8 cellular contexts compared by ENCODE assay signal in the genomic region with DNA sequence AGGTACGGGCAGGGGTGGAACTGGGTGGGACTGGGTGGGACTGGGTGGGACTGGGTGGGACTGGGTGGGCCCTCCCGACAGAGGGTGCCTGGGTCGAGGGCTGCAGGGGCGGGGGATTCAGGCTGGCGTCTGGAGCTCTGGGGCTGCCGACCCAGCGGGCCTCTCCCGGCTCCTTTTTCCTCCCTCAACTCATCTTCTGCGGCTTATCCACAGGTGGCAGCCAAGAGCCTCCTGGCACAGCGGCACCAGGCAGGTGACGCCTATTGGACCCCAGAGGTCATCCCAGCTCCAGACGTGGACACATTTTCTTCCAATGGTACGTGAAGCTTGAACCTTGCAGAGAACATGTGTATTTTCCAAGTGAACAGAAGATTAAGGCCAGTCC. TPM values are rescaled to one million over a fixed set of nuclear protein-coding genes. Genes with fewer than 3 reads are reported as not detected.
DNase-seq lines count a peak whose midpoint lies in the region; ATAC-seq, FAIRE-seq and TF ChIP-seq lines count a peak whose summit lies in the region.

No MANE protein-coding gene starts in this region.

- RAD21 ChIA-PET in GM12878 (lab: Charles Lee; ENCODE audit: unreplicated experiment) = no interaction called here

- CTCF ChIA-PET in GM12878 (lab: Yijun Ruan, JAX) = interaction anchor here (0.8 to 1.5 kb wide), 3 partner anchors 77 to 291 kb away, joined by 3 to 5 read pairs (median 3); partner anchors contain the start of gene ZBTB45

- H3K79me2 ChIP-seq in GM12878 (ENCODE audit: control insufficient read depth, insufficient read depth, low read length) = peaks cover 25% of the 10 kb centered on the region

- DNase-seq in GM06990 (ENCODE audit: extremely low read depth, insufficient read length) = no peak
- peak; percentile 40 for DNase-seq in NCI-H2196 (lab: John Stamatoyannopoulos, UW; ENCODE audit: unreplicated experiment)
- DNase-seq in GM12878 (ENCODE audit: low read depth, low spot score) = no peak
- peak in 2 of 3 donors; percentile 8 to 10 for DNase-seq in stimulated activated CD4-positive, alpha-beta T cell treated with anti-CD3 and anti-CD28 coated beads, Interleukin-12 subunit alpha, Interleukin-12 subunit beta, amount 100 ng/mL, for 48 hours (ENCODE audit: low read depth in 2 of 3, low spot score in 1 of 3)
- no peak for DNase-seq in COLO829 (ENCODE audit: low spot score)
- no peak for DNase-seq in NCI-H446 (lab: John Stamatoyannopoulos, UW)
- no peak for DNase-seq in NCI-H128 (lab: John Stamatoyannopoulos, UW; ENCODE audit: unreplicated experiment)

- WGBS in GM12878 (ENCODE audit: insufficient coverage, insufficient replicate concordance, low lambda C conversion rate, missing lambda C conversion rate) = 42% methylated on average over 8 of the region's 13 CpGs

- in situ Hi-C loops in GM12878 (cut with MboI) = no loop called here

- peak; percentile 55 for TF ChIP-seq CTCF in GM06990 (IDR thresholded peaks at IDR 0.05; ENCODE audit: insufficient read depth, low read length, poor library complexity, severe bottlenecking)
- peak; percentile 26 to 44 (median 42); a peak in 4 of 6 replicates for TF ChIP-seq CTCF in GM12878 (IDR thresholded peaks at IDR 0.05 in 2 of 3, conservative IDR thresholded peaks at IDR 0.05 in 1 of 3; ENCODE audit: control insufficient read depth in 2 of 3, extremely low read depth in 1 of 3, insufficient read depth in 1 of 3, low read depth in 3 of 3, low read length in 3 of 3)

- peaks cover 19% of the 10 kb centered on the region for H3K36me3 ChIP-seq in GM06990 (ENCODE audit: control insufficient read depth, insufficient read depth, low read length)
- peaks cover 15 to 32% of the 10 kb centered on the region in 2 experiments for H3K36me3 ChIP-seq in GM12878 (ENCODE audit: control insufficient read depth in 2 of 2, insufficient read depth in 2 of 2, low read length in 1 of 2)
- H3K36me3 ChIP-seq in iPS-20b (ENCODE audit: insufficient read depth, low read depth, low read length) = peaks cover 47% of the 10 kb centered on the region

- FAIRE-seq in GM12878 (lab: Jason Lieb, UNC) = no peak

- no TSS peak for BruUV-seq in GM12878 (replicated peaks; lab: Mats Ljungman, UMichigan)

- TF ChIP-seq POLR2A in GM12878 (IDR thresholded peaks at IDR 0.05; ENCODE audit: low read depth, low read length) = no peak

- H3K27me3 ChIP-seq in GM06990 (replicated peaks; ENCODE audit: control insufficient read depth, insufficient read depth, low read length) = no peaks in the 10 kb centered on the region
- H3K27me3 ChIP-seq in GM12878 (replicated peaks in 1 of 2; ENCODE audit: control insufficient read depth in 2 of 2, insufficient read depth in 2 of 2, low read length in 1 of 2) = no peaks in the 10 kb centered on the region
- H3K27me3 ChIP-seq in iPS-20b (ENCODE audit: insufficient read depth, low read length) = no peaks in the 10 kb centered on the region

- H3K27ac ChIP-seq in GM12878 (ENCODE audit: control insufficient read depth, insufficient read depth) (peak overlapping the region; percentile 88), iPS-20b (ENCODE audit: low read length) (peak overlapping the region; percentile 19)

- H2AFZ ChIP-seq in GM12878 (ENCODE audit: control insufficient read depth, low read depth, low read length) = no peak overlapping the region; the same call in 1 of the 2 replicates

- H3K4me3 ChIP-seq in GM06990 (replicated peaks; ENCODE audit: low read depth, low read length) (peak overlapping the region; percentile 96), GM12878 (peak overlapping the region; percentile 85), iPS-20b (ENCODE audit: low read length) (peak overlapping the region; percentile 74)

- H3K9ac ChIP-seq in GM12878 (ENCODE audit: control insufficient read depth, insufficient read depth, low read length) = peak overlapping the region; percentile 90; the same call in 1 of the 2 replicates
- peak overlapping the region; percentile 82 for H3K9ac ChIP-seq in iPS-20b (ENCODE audit: low read depth, low read length)

- H4K20me1 ChIP-seq in GM12878 (ENCODE audit: control insufficient read depth, insufficient read depth) = no peaks in the 10 kb centered on the region

- SMC1A ChIA-PET in GM12878 (lab: Charles Lee; ENCODE audit: uncharacterized antibody, unreplicated experiment) = interaction anchor here (0.8 to 1.5 kb wide), 2 partner anchors 134 to 291 kb away, joined by 3 to 4 read pairs; partner anchors contain the start of gene ZNF497

- H3K4me1 ChIP-seq in GM12878 (ENCODE audit: control insufficient read depth, insufficient read depth, low read length) = peaks cover 9% of the 10 kb centered on the region
- peaks cover 10% of the 10 kb centered on the region; the same call in 1 of the 2 replicates for H3K4me1 ChIP-seq in iPS-20b (ENCODE audit: insufficient read depth, low read length)

- H3K9me3 ChIP-seq in GM12878 (replicated peaks; ENCODE audit: control insufficient read depth, insufficient read depth, low read length) = peaks cover 23% of the 10 kb centered on the region; the same call in 2 of the 3 replicates
- H3K9me3 ChIP-seq in iPS-20b (ENCODE audit: insufficient read depth, low read depth, low read length) = peaks cover 8% of the 10 kb centered on the region; the same call in 1 of the 2 replicates

- TF ChIP-seq RAD21 in GM12878 (IDR thresholded peaks at IDR 0.05; ENCODE audit: insufficient read depth, low read depth, low read length) = peak; percentile 50

- peak overlapping the region; percentile 72 for H3K4me2 ChIP-seq in GM12878 (ENCODE audit: control insufficient read depth, insufficient read depth)

- POLR2A ChIA-PET in GM12878 (lab: Charles Lee) = interaction anchor here (0.6 to 1.1 kb wide), 2 partner anchors 51 to 272 kb away, joined by 3 to 4 read pairs; no protein-coding TSS in a partner anchor

- intact Hi-C loops in GM12878 (cut with micrococcal nuclease; ENCODE audit: unreplicated experiment) = loop anchor here (10.0 kb wide), 1 partner anchor 76 kb away; the partner anchor contains the start of gene ERVK3-1

- TF ChIP-seq EP300 in GM12878 (IDR thresholded peaks at IDR 0.05; ENCODE audit: borderline replicate concordance in 1 of 2, control insufficient read depth in 1 of 2, low read depth in 2 of 2, low read length in 2 of 2) = no peak

- ATAC-seq in GM12878 = peak; percentile 59

TF ChIP-seq in GM12878, 131 proteins besides CTCF, POLR2A, EP300 and RAD21 (continues in another document):
- TF ChIP-seq NR2F1 (conservative IDR thresholded peaks at IDR 0.05) (peak; percentile 38; the same call in 1 of the 2 replicates), RUNX3 (IDR thresholded peaks at IDR 0.05; ENCODE audit: low read length) (0 out of 2 replicates have a peak, but pooled peaks have one; percentile 16)

RNA-seq across cellular contexts. Expression of gene ZNF544, which starts 0.5 kb away (rescaled TPM):
- total RNA-seq in GM12878 (2013; cell fraction: nucleolus; rRNA removed) = 268 and 299 TPM in 2 replicates
- total RNA-seq in GM12878 (2014; rRNA removed) (56.8 and 67.4 TPM in 2 replicates), GM12878 (2014; rRNA removed; fragmentation: Illumina TruSeq; extraction: Trizol) (56.6 and 61.2 TPM in 2 replicates), GM12878 (2021) (35.9 and 42.1 TPM in 2 replicates)
- polyA plus RNA-seq in GM12878 (2011; ENCODE audit: low read depth) = 70.8 TPM
- polyA plus RNA-seq in GM12878 (2011; rRNA removed) (58.3 and 70.1 TPM in 2 replicates), GM12878 (2014; fragmentation: Illumina TruSeq; extraction: Trizol) (29.6 and 43.1 TPM in 2 replicates), GM12878 (2014; fragmentation: Nextera tagmentation; extraction: Ambion mirVana) (10 to 100 TPM; 27.3 to 34.9 TPM), GM12878 (2014; rRNA removed) (53.6 and 57.0 TPM in 2 replicates), GM12878 (2016; fragmentation: Nextera tagmentation; extraction: Ambion mirVana) (10 to 100 TPM; 34.9 to 36.1 TPM)
- 77.2 and 85.3 TPM in 2 replicates for polyA plus RNA-seq in GM12878 (2011; cell fraction: cytosol; rRNA removed)
- polyA plus RNA-seq in GM12878 (2011; cell fraction: nucleus; rRNA removed) = 53.4 and 62.8 TPM in 2 replicates
- 27.4 and 39.8 TPM in 2 replicates for polyA plus RNA-seq in GM12878 (2012)
- 61.0 and 85.8 TPM in 2 replicates for polyA minus RNA-seq in GM12878 (2011; rRNA and poly(A)+ RNA removed)
- 20.3 and 23.6 TPM in 2 replicates for polyA minus RNA-seq in GM12878 (2011; cell fraction: cytosol; rRNA and poly(A)+ RNA removed)
- 48.8 and 73.8 TPM in 2 replicates for polyA minus RNA-seq in GM12878 (2011; cell fraction: nucleus; rRNA and poly(A)+ RNA removed)

RNA-seq across cellular contexts. Expression of gene ZNF274, which starts 46.4 kb away (rescaled TPM):
- total RNA-seq in GM12878 (2013; cell fraction: nucleolus; rRNA removed) = 43.4 and 50.7 TPM in 2 replicates
- total RNA-seq in GM12878 (2014; rRNA removed) (14.2 and 16.7 TPM in 2 replicates), GM12878 (2014; rRNA removed; fragmentation: Illumina TruSeq; extraction: Trizol) (13.5 and 14.7 TPM in 2 replicates), GM12878 (2021) (12.3 and 14.1 TPM in 2 replicates)
- polyA plus RNA-seq in GM12878 (2011; ENCODE audit: low read depth) = 12.1 TPM
- polyA plus RNA-seq in GM12878 (2011; rRNA removed) (17.3 and 17.8 TPM in 2 replicates), GM12878 (2014; fragmentation: Illumina TruSeq; extraction: Trizol) (12.3 and 14.9 TPM in 2 replicates), GM12878 (2014; fragmentation: Nextera tagmentation; extraction: Ambion mirVana) (1 to 10 TPM; 2.7 to 3.3 TPM), GM12878 (2014; rRNA removed) (12.8 and 14.5 TPM in 2 replicates), GM12878 (2016; fragmentation: Nextera tagmentation; extraction: Ambion mirVana) (10 to 100 TPM; 14.4 to 17.6 TPM)
- 15.6 and 17.2 TPM in 2 replicates for polyA plus RNA-seq in GM12878 (2011; cell fraction: cytosol; rRNA removed)
- 31.9 and 32.4 TPM in 2 replicates for polyA plus RNA-seq in GM12878 (2011; cell fraction: nucleus; rRNA removed)
- 16.0 and 17.3 TPM in 2 replicates for polyA plus RNA-seq in GM12878 (2012)
- polyA minus RNA-seq in GM12878 (2011; rRNA and poly(A)+ RNA removed) = 19.8 and 29.6 TPM in 2 replicates
- polyA minus RNA-seq in GM12878 (2011; cell fraction: cytosol; rRNA and poly(A)+ RNA removed) = 5.3 and 7.6 TPM in 2 replicates
- polyA minus RNA-seq in GM12878 (2011; cell fraction: nucleus; rRNA and poly(A)+ RNA removed) = 16.9 and 20.6 TPM in 2 replicates

RNA-seq across cellular contexts. Expression of gene ZNF8, which starts 49.5 kb away (rescaled TPM):
- 16.1 and 16.2 TPM in 2 replicates for total RNA-seq in GM12878 (2013; cell fraction: nucleolus; rRNA removed)
- total RNA-seq in GM12878 (2014; rRNA removed) (5.4 TPM in 2 replicates), GM12878 (2014; rRNA removed; fragmentation: Illumina TruSeq; extraction: Trizol) (4.2 and 4.5 TPM in 2 replicates), GM12878 (2021) (4.7 and 5.1 TPM in 2 replicates)
- 1.2 TPM for polyA plus RNA-seq in GM12878 (2011; ENCODE audit: low read depth)
- polyA plus RNA-seq in GM12878 (2011; rRNA removed) (2.8 and 3.7 TPM in 2 replicates), GM12878 (2014; fragmentation: Illumina TruSeq; extraction: Trizol) (2.0 and 2.6 TPM in 2 replicates), GM12878 (2014; fragmentation: Nextera tagmentation; extraction: Ambion mirVana) (under 1 TPM; 0.46 to 0.71 TPM), GM12878 (2014; rRNA removed) (3.1 TPM in 2 replicates), GM12878 (2016; fragmentation: Nextera tagmentation; extraction: Ambion mirVana) (1 to 10 TPM in 1 of 2 experiments, under 1 TPM in 1; 0.78 to 1.0 TPM)
- 3.5 and 4.6 TPM in 2 replicates for polyA plus RNA-seq in GM12878 (2011; cell fraction: cytosol; rRNA removed)
- polyA plus RNA-seq in GM12878 (2011; cell fraction: nucleus; rRNA removed) = 5.4 and 5.8 TPM in 2 replicates
- 1.2 and 1.8 TPM in 2 replicates for polyA plus RNA-seq in GM12878 (2012)
- polyA minus RNA-seq in GM12878 (2011; rRNA and poly(A)+ RNA removed) = 7.9 and 9.9 TPM in 2 replicates
- 3.6 and 4.3 TPM in 2 replicates for polyA minus RNA-seq in GM12878 (2011; cell fraction: cytosol; rRNA and poly(A)+ RNA removed)
- polyA minus RNA-seq in GM12878 (2011; cell fraction: nucleus; rRNA and poly(A)+ RNA removed) = 2.5 and 4.7 TPM in 2 replicates

Comparison
In these comparisons a context has a peak if more than half of its experiments do, and no peak if none do; other contexts are left out.
1. DNase-seq: peak in NCI-H2196 (single experiment) and stimulated activated CD4-positive, alpha-beta T cell treated with anti-CD3 and anti-CD28 coated beads, Interleukin-12 subunit alpha, Interleukin-12 subunit beta, amount 100 ng/mL, for 48 hours (2 of 3); none in GM06990 (single experiment), GM12878 (single experiment), COLO829 (single experiment), NCI-H446 (0 of 2) and NCI-H128 (single experiment).
2. Peak in every context shown above with its lines, with median percentiles within 50 percentile points of each other: H3K4me3 ChIP-seq.